ENCODE assay signal across 23 cellular contexts in the genomic region with DNA sequence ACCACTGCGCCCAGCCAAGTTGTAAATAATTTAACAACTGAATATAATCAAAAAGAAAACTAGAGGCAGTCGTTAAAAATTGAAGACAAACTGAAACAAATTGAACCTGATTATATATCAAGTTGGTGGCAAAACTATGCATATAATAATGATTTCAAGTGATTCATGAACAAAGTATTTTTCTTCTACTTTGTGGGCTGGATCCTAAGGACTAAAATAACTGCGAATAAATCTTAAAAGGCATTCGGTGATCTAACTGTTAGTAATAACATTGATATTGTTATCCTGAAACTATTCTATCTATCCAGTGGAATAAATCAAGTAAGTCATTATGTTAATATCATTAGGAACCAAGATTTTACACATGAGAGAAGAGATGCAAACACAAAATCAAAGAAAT. TPM values are rescaled to one million over a fixed set of nuclear protein-coding genes. Genes with fewer than 3 reads are reported as not detected.
DNase-seq lines count a peak whose midpoint lies in the region; ATAC-seq, FAIRE-seq and TF ChIP-seq lines count a peak whose summit lies in the region.
"Had no signal": no experiment of that assay in that cellular context is flagged by ENCODE, and none has a peak within 500 bp of the region (broad histone marks: within the 10 kb centered on the region; RNA-seq: fewer than 3 reads in every experiment).

No MANE protein-coding gene starts in this region.

- TF ChIP-seq CTCF in PC-3 (conservative IDR thresholded peaks at IDR 0.05; ENCODE audit: low read depth, low read length) (no peak), fibroblast of lung (conservative IDR thresholded peaks at IDR 0.05 in 1 of 2, IDR thresholded peaks at IDR 0.05 in 1 of 2; ENCODE audit: low read depth in 1 of 2, low read length in 2 of 2) (no peak), pancreas (IDR thresholded peaks at IDR 0.05) (no peak)

- H3K4me2 ChIP-seq in PC-3 (ENCODE audit: low read length) (peak overlapping the region; percentile 38; the same call in 1 of the 2 replicates), fibroblast of lung (ENCODE audit: extremely low read depth, insufficient read depth, low read length) (no peak overlapping the region)

- H3K4me3 ChIP-seq in PC-3 (ENCODE audit: low read length) (no peak overlapping the region), fibroblast of lung (replicated peaks in 1 of 4; ENCODE audit: control extremely low read depth in 1 of 4, insufficient read depth in 1 of 4, low read depth in 3 of 4, low read length in 4 of 4) (no peak overlapping the region), pancreas (no peak overlapping the region), HAP-1 (no peak overlapping the region)
- H3K4me3 ChIP-seq: ascending aorta, right lobe of liver, thoracic aorta had no signal

- in situ Hi-C loops in HAP-1 (cut with MboI; ENCODE audit: low sequenced_read_pairs), result no loop called here

- H3K9me3 ChIP-seq in PC-3 (ENCODE audit: low read length) (no peaks in the 10 kb centered on the region), fibroblast of lung (ENCODE audit: control insufficient read depth, insufficient read depth, low read depth, low read length) (no peaks in the 10 kb centered on the region), pancreas (no peaks in the 10 kb centered on the region), HAP-1 (no peaks in the 10 kb centered on the region)
- H3K9me3 ChIP-seq: ascending aorta, right lobe of liver, thoracic aorta had no signal

- H4K20me1 ChIP-seq in PC-3 (ENCODE audit: low read length) (no peaks in the 10 kb centered on the region), fibroblast of lung (ENCODE audit: control insufficient read depth, extremely low read depth, insufficient read depth, low read length) (no peaks in the 10 kb centered on the region)

- FAIRE-seq in pancreas (lab: Jason Lieb, UNC), result peak; percentile 56

- H3K79me2 ChIP-seq in PC-3 (ENCODE audit: low read length), result no peaks in the 10 kb centered on the region
- no peaks in the 10 kb centered on the region for H3K79me2 ChIP-seq in fibroblast of lung (ENCODE audit: control insufficient read depth, insufficient read depth, low read length)
- H3K79me2 ChIP-seq: parathyroid adenoma had no signal

- DNase-seq in EL, result peak; percentile 55
- peak; percentile 55 for DNase-seq in PC-3
- peak; percentile 12 to 71 for DNase-seq in fibroblast of lung (ENCODE audit: low read depth in 2 of 2)
- DNase-seq in pancreas, result no peak
- no peak for DNase-seq in HAP-1 (ENCODE audit: low spot score in 2 of 2)
- DNase-seq: activated CD4-positive, alpha-beta T cell treated with anti-CD3 and anti-CD28 coated beads, Interleukin-2, amount 50 U/mL, for 1 hour; activated naive CD4-positive, alpha-beta T cell treated with anti-CD3 and anti-CD28 coated beads, Interleukin-2, amount 50 U/mL, for 16 hours; CD4-positive, alpha-beta T cell; cerebellar nuclear complex; DMS 273 treated with DMSO at 0.1 percent for 48 hours; foreskin melanocyte; left ventricle myocardium superior; NCI-H1092; NCI-H187 treated with DMSO at 0.1 percent for 48 hours; NCI-H69; right lobe of liver; RPMI8226; stimulated activated naive CD8-positive, alpha-beta T cell treated with anti-CD3 and anti-CD28 coated beads, Interleukin-15, Interleukin-2, amounts not matched to agents 100 U/mL and 50 U/mL, for 24 hours had no signal

- BruUV-seq in PC-3 (replicated peaks; lab: Mats Ljungman, UMichigan), result no TSS peak

- no peaks in the 10 kb centered on the region for H3K4me1 ChIP-seq in PC-3 (ENCODE audit: insufficient read depth, low read length)
- H3K4me1 ChIP-seq in fibroblast of lung (ENCODE audit: control insufficient read depth, extremely low read depth, insufficient read depth, low read length), result no peaks in the 10 kb centered on the region
- H3K4me1 ChIP-seq in pancreas, result no peaks in the 10 kb centered on the region
- H3K4me1 ChIP-seq in HAP-1, result peaks cover 9% of the 10 kb centered on the region
- H3K4me1 ChIP-seq: ascending aorta, parathyroid adenoma, right lobe of liver had no signal

- H2AFZ ChIP-seq in PC-3 (ENCODE audit: low read length) (peak overlapping the region; percentile 28; the same call in 1 of the 2 replicates), fibroblast of lung (ENCODE audit: low read length) (no peak overlapping the region)
- H2AFZ ChIP-seq: parathyroid adenoma had no signal

- H3K36me3 ChIP-seq in PC-3 (ENCODE audit: low read depth, low read length) (no peaks in the 10 kb centered on the region), fibroblast of lung (ENCODE audit: control insufficient read depth, insufficient read depth, low read length) (no peaks in the 10 kb centered on the region), pancreas (no peaks in the 10 kb centered on the region), HAP-1 (replicated peaks) (no peaks in the 10 kb centered on the region)
- H3K36me3 ChIP-seq: ascending aorta, right lobe of liver, thoracic aorta had no signal

- H3K9ac ChIP-seq in PC-3 (ENCODE audit: low read length), result no peak overlapping the region
- H3K9ac ChIP-seq in fibroblast of lung (ENCODE audit: insufficient read depth, low read length), result no peak overlapping the region
- H3K9ac ChIP-seq: parathyroid adenoma had no signal

- ATAC-seq in PC-3, result peak; percentile 18; the same call in 1 of the 2 replicates
- ATAC-seq in pancreas, result no peak
- no peak for ATAC-seq in activated CD4-positive, CD25-positive, alpha-beta regulatory T cell treated with anti-CD3 and anti-CD28 coated beads, Interleukin-2, amount 50 U/mL, for 24 hours
- ATAC-seq in HG02571 (IDR thresholded peaks at IDR 0.05; ENCODE audit: unreplicated experiment), result no peak
- ATAC-seq: left ventricle myocardium superior; stimulated activated naive CD8-positive, alpha-beta T cell treated with anti-CD3 and anti-CD28 coated beads, Interleukin-15, Interleukin-2, amounts not matched to agents 100 U/mL and 50 U/mL, for 24 hours had no signal

- H3F3A ChIP-seq in PC-3 (ENCODE audit: low read length, unreplicated experiment), result no peaks in the 10 kb centered on the region

- no peaks in the 10 kb centered on the region for H3K27me3 ChIP-seq in PC-3 (ENCODE audit: low read length)
- no peaks in the 10 kb centered on the region for H3K27me3 ChIP-seq in fibroblast of lung (ENCODE audit: control insufficient read depth, insufficient read depth, low read length)
- peaks cover 0 to 12% (median 0%) of the 10 kb centered on the region in 4 donors for H3K27me3 ChIP-seq in pancreas
- H3K27me3 ChIP-seq in HAP-1 (ENCODE audit: low read depth), result no peaks in the 10 kb centered on the region
- H3K27me3 ChIP-seq: ascending aorta, right lobe of liver had no signal

- H3K27ac ChIP-seq in PC-3 (ENCODE audit: low read length) (no peak overlapping the region), fibroblast of lung (ENCODE audit: insufficient read depth, low read length) (no peak overlapping the region), pancreas (no peak overlapping the region)
- H3K27ac ChIP-seq: ascending aorta, parathyroid adenoma, right lobe of liver, thoracic aorta had no signal

- WGBS in pancreas, 2 donors, result 71 to 81% methylated on average over 4 of the region's 4 CpGs

- no peaks in the 10 kb centered on the region for H3K9me2 ChIP-seq in PC-3 (replicated peaks; ENCODE audit: low read length)

- intact Hi-C loops in PC-3 (cut with micrococcal nuclease) (no loop called here), pancreas (cut with DNase I) (no loop called here)

- POLR2A ChIA-PET in PC-3 (lab: Charles Lee; ENCODE audit: unreplicated experiment), result interaction anchor here (0.7 kb wide), 1 partner anchor 279 kb away, joined by 3 read pairs; no protein-coding TSS in a partner anchor

- CTCF ChIA-PET in PC-3 (lab: Charles Lee), result no interaction called here

RNA-seq across cellular contexts. Expression of gene USP9X, which starts 21.2 kb away (rescaled TPM):
- total RNA-seq in PC-3 (2014; rRNA removed) (63.5 and 81.4 TPM in 2 replicates), fibroblast of lung (98.4 and 161 TPM in 2 replicates), pancreas (10 to 100 TPM; 29.4 to 55.2 (median 32.2) TPM)
- polyA plus RNA-seq in fibroblast of lung (37.1 and 54.0 TPM in 2 replicates), pancreas (10 to 100 TPM in 1 of 2 donors, 1 to 10 TPM in 1; 6.3 to 13.5 TPM)
- 35.2 and 60.1 TPM in 2 replicates for polyA plus RNA-seq in fibroblast of lung (2012)
- polyA minus RNA-seq in fibroblast of lung (ENCODE audit: low replicate concordance), result 107 and 153 TPM in 2 replicates

Comparison
In these comparisons a context has a peak if more than half of its experiments do, and no peak if none do; other contexts are left out.
1. DNase-seq: peak in EL (single experiment), PC-3 (single experiment) and fibroblast of lung (2 of 2); none in pancreas (0 of 6) and HAP-1 (0 of 2).